Comparison of ENCODE assay signal across 10 cellular contexts in genomic region chr2:43086451-43087221, GRCh38.
DNase-seq lines count a peak whose midpoint lies in the region; ATAC-seq, FAIRE-seq and TF ChIP-seq lines count a peak whose summit lies in the region.
"Had no signal": no experiment of that assay in that cellular context is flagged by ENCODE, and none has a peak within 500 bp of the region (broad histone marks: within the 10 kb centered on the region; RNA-seq: fewer than 3 reads in every experiment).

No MANE protein-coding gene starts in this region.

- no peak overlapping the region for H3K9ac ChIP-seq in neural progenitor cell

- no peak overlapping the region for H2AFZ ChIP-seq in neural progenitor cell (replicated peaks)

- ATAC-seq in RWPE2 (ENCODE audit: low read depth) (peak; percentile 87), GM21619 (IDR thresholded peaks at IDR 0.05; ENCODE audit: unreplicated experiment) (no peak)

- H3K9me3 ChIP-seq in RWPE2 (ENCODE audit: severe bottlenecking) (peaks cover 6% of the 10 kb centered on the region), neural progenitor cell (ENCODE audit: low read depth) (peaks cover 8% of the 10 kb centered on the region)

- peak overlapping the region; percentile 97 for H3K27ac Mint-ChIP-seq in neural progenitor cell

- peaks cover 54% of the 10 kb centered on the region for H3K4me1 Mint-ChIP-seq in neural progenitor cell

- no peak overlapping the region for H3K4me3 Mint-ChIP-seq in neural progenitor cell

- H3F3A ChIP-seq in neural progenitor cell (ENCODE audit: low read depth) = peaks cover 37% of the 10 kb centered on the region

- H3K9me3 Mint-ChIP-seq in neural progenitor cell = peaks cover 23% of the 10 kb centered on the region

- H3K36me3 ChIP-seq in RWPE2 (ENCODE audit: low read depth) (no peaks in the 10 kb centered on the region), neural progenitor cell (no peaks in the 10 kb centered on the region)

- FAIRE-seq in D721Med (lab: Jason Lieb, UNC) = no peak
- FAIRE-seq: colon had no signal

- no peak overlapping the region for H3K4me2 ChIP-seq in neural progenitor cell

- H3K27me3 ChIP-seq in RWPE2 (ENCODE audit: insufficient read depth, poor library complexity, severe bottlenecking) (no peaks in the 10 kb centered on the region), neural progenitor cell (no peaks in the 10 kb centered on the region)

- H3K79me2 ChIP-seq in neural progenitor cell (ENCODE audit: low read depth) = no peaks in the 10 kb centered on the region

- no peaks in the 10 kb centered on the region for H4K20me1 ChIP-seq in neural progenitor cell (ENCODE audit: low read depth)

- H3K27ac ChIP-seq in RWPE2 (ENCODE audit: poor library complexity, severe bottlenecking) (peak overlapping the region; percentile 99), neural progenitor cell (no peak overlapping the region)

- TF ChIP-seq CTCF in RWPE2 (IDR thresholded peaks at IDR 0.05; ENCODE audit: poor library complexity, severe bottlenecking) (no peak), neural progenitor cell (IDR thresholded peaks at IDR 0.05) (no peak), D721Med (IDR thresholded peaks at IDR 0.05; ENCODE audit: insufficient read depth, missing control alignments) (no peak), GM10266 (IDR thresholded peaks at IDR 0.05; ENCODE audit: control insufficient read depth, insufficient read depth, low read depth, missing control alignments) (no peak)

- H3K36me3 Mint-ChIP-seq in neural progenitor cell = peaks cover 10% of the 10 kb centered on the region

- H3K4me1 ChIP-seq in RWPE2 (ENCODE audit: insufficient read depth, poor library complexity, severe bottlenecking) = peaks cover 59% of the 10 kb centered on the region
- peaks cover 47% of the 10 kb centered on the region for H3K4me1 ChIP-seq in neural progenitor cell

- peak; percentile 93 for DNase-seq in AG08395 (ENCODE audit: low spot score)
- peak; percentile 88 for DNase-seq in RWPE2 (ENCODE audit: low spot score)
- peak; percentile 100 for DNase-seq in fibroblast of peridontal ligament (ENCODE audit: extremely low read depth)
- DNase-seq in neural progenitor cell (ENCODE audit: low spot score) = peak; percentile 31
- DNase-seq in GDM1 (lab: John Stamatoyannopoulos, UW) = no peak
- no peak for DNase-seq in D721Med (ENCODE audit: insufficient read length, low spot score)
- no peak for DNase-seq in GM10266 (ENCODE audit: extremely low spot score)
- DNase-seq: NCI-H1417 had no signal

- H3K4me3 ChIP-seq in RWPE2 (ENCODE audit: severe bottlenecking) (no peak overlapping the region), neural progenitor cell (no peak overlapping the region)

- peaks cover 13% of the 10 kb centered on the region for H3K27me3 Mint-ChIP-seq in neural progenitor cell (ENCODE audit: insufficient read depth, low read depth)

Comparison
In these comparisons a context has a peak if more than half of its experiments do, and no peak if none do; other contexts are left out.
1. DNase-seq: peak in AG08395 (single experiment), RWPE2 (single experiment), fibroblast of peridontal ligament (single experiment) and neural progenitor cell (single experiment); none in GDM1 (single experiment), D721Med (single experiment) and GM10266 (single experiment).